Comparison of ENCODE assay signal across 36 cellular contexts in genomic region chr6:24215068-24215467, GRCh38.
"Had no signal": no experiment of that assay in that cellular context is flagged by ENCODE, and none has a peak within 500 bp of the region (broad histone marks: within the 10 kb centered on the region; RNA-seq: fewer than 3 reads in every experiment).

No MANE protein-coding gene starts in this region.

- H3K36me3 Mint-ChIP-seq: activated naive CD4-positive, alpha-beta T cell treated with anti-CD3 and anti-CD28 coated beads, Interleukin-2, amount 50 U/mL, for 24 hours; activated naive CD8-positive, alpha-beta T cell treated with anti-CD3 and anti-CD28 coated beads for 36 hours; T-cell had no signal

- ATAC-seq: activated CD4-positive, alpha-beta T cell treated with anti-CD3 and anti-CD28 coated beads for 36 hours; activated CD8-positive, alpha-beta T cell treated with anti-CD3 and anti-CD28 coated beads for 36 hours; activated naive CD8-positive, alpha-beta T cell treated with anti-CD3 and anti-CD28 coated beads, Interleukin-2, amount 50 U/mL, for 24 hours; body of pancreas; effector memory CD8-positive, alpha-beta T cell; foreskin keratinocyte; gastroesophageal sphincter; heart right ventricle; T-cell had no signal

- H3K4me3 Mint-ChIP-seq: activated CD4-positive, alpha-beta T cell treated with anti-CD3 and anti-CD28 coated beads for 36 hours; activated CD4-positive, alpha-beta T cell treated with anti-CD3 and anti-CD28 coated beads, Interleukin-2, amount 10 ng/mL, durations not matched to agents 7 days and 5 days; activated CD8-positive, alpha-beta T cell treated with anti-CD3 and anti-CD28 coated beads for 36 hours; activated naive CD4-positive, alpha-beta T cell treated with anti-CD3 and anti-CD28 coated beads for 36 hours; activated naive CD4-positive, alpha-beta T cell treated with anti-CD3 and anti-CD28 coated beads, Interleukin-2, amount 50 U/mL, for 24 hours; activated naive CD8-positive, alpha-beta T cell treated with anti-CD3 and anti-CD28 coated beads for 36 hours; activated naive CD8-positive, alpha-beta T cell treated with anti-CD3 and anti-CD28 coated beads, Interleukin-2, amount 50 U/mL, for 24 hours; activated T-helper 1 cell treated with anti-CD3 and anti-CD28 coated beads, Interleukin-12 subunit alpha, Interleukin-12 subunit beta, Interleukin-2, Interleukin-4 antibody, amounts not matched to agents 30 ng/mL and 10 ng/mL and 1 ng/mL, durations not matched to agents 14 hours and 24 hours and 36 hours; effector memory CD8-positive, alpha-beta T cell; T-cell; T-helper 1 cell treated with Interleukin-12 subunit alpha and Interleukin-12 subunit beta and Interleukin-4 antibody, amounts not matched to agents 30 μg/mL and 1 μg/mL, for 36 hours; T-helper 2 cell treated with Interferon-gamma antibody and Interleukin-4, amounts not matched to agents 5 μg/mL and 100 μg/mL, for 36 hours had no signal

- DNase-seq: activated CD4-positive, alpha-beta T cell treated with anti-CD3 and anti-CD28 coated beads for 36 hours; activated CD4-positive, alpha-beta T cell treated with anti-CD3 and anti-CD28 coated beads, Interleukin-2, amount 10 ng/mL, durations not matched to agents 7 days and 5 days; activated CD4-positive, alpha-beta T cell treated with anti-CD3 and anti-CD28 coated beads, Interleukin-2, amount 50 U/mL, for 48 hours; activated CD4-positive, CD25-positive, alpha-beta regulatory T cell; activated CD4-positive, CD25-positive, alpha-beta regulatory T cell treated with anti-CD3 and anti-CD28 coated beads, Interleukin-2, amount 50 U/mL, for 72 hours; activated CD8-positive, alpha-beta memory T cell treated with anti-CD3 and anti-CD28 coated beads for 24 hours; activated CD8-positive, alpha-beta memory T cell treated with anti-CD3 and anti-CD28 coated beads, Interleukin-2, amount 50 U/mL, for 4 hours; activated CD8-positive, alpha-beta T cell treated with anti-CD3 and anti-CD28 coated beads for 36 hours; activated effector memory CD4-positive, alpha-beta T cell treated with anti-CD3 and anti-CD28 coated beads, Interleukin-2, amount 50 U/mL, for 16 hours; activated naive CD4-positive, alpha-beta T cell treated with anti-CD3 and anti-CD28 coated beads for 36 hours; activated naive CD8-positive, alpha-beta T cell treated with anti-CD3 and anti-CD28 coated beads for 36 hours; activated naive CD8-positive, alpha-beta T cell treated with anti-CD3 and anti-CD28 coated beads, Interleukin-2, amount 50 U/mL, for 24 hours; activated T-cell treated with anti-CD3 and anti-CD28 coated beads, Interleukin-2, amount 50 U/mL, for 1 hour; activated T-cell treated with anti-CD3 and anti-CD28 coated beads, Interleukin-2, amount 50 U/mL, for 48 hours; adrenal gland; amygdala; aorta; body of pancreas; caudate nucleus; cortex of kidney; dermis blood vessel endothelial cell; effector CD4-positive, alpha-beta T cell; effector memory CD8-positive, alpha-beta T cell; erythroblast; foreskin keratinocyte; heart right ventricle; T-cell; T1000; WERI-Rb-1 had no signal

- H3K4me1 Mint-ChIP-seq: activated CD4-positive, alpha-beta T cell treated with anti-CD3 and anti-CD28 coated beads for 36 hours; activated CD4-positive, alpha-beta T cell treated with anti-CD3 and anti-CD28 coated beads, Interleukin-2, amount 10 ng/mL, durations not matched to agents 7 days and 5 days; activated naive CD4-positive, alpha-beta T cell treated with anti-CD3 and anti-CD28 coated beads, Interleukin-2, amount 50 U/mL, for 24 hours; activated naive CD8-positive, alpha-beta T cell treated with anti-CD3 and anti-CD28 coated beads for 36 hours; activated naive CD8-positive, alpha-beta T cell treated with anti-CD3 and anti-CD28 coated beads, Interleukin-2, amount 50 U/mL, for 24 hours; T-cell had no signal

- H3K27ac Mint-ChIP-seq: activated CD4-positive, alpha-beta T cell treated with anti-CD3 and anti-CD28 coated beads for 36 hours; activated CD4-positive, alpha-beta T cell treated with anti-CD3 and anti-CD28 coated beads, Interleukin-2, amount 10 ng/mL, durations not matched to agents 7 days and 5 days; activated CD8-positive, alpha-beta T cell treated with anti-CD3 and anti-CD28 coated beads for 36 hours; activated naive CD4-positive, alpha-beta T cell treated with anti-CD3 and anti-CD28 coated beads for 36 hours; activated naive CD4-positive, alpha-beta T cell treated with anti-CD3 and anti-CD28 coated beads, Interleukin-2, amount 50 U/mL, for 24 hours; activated naive CD8-positive, alpha-beta T cell treated with anti-CD3 and anti-CD28 coated beads for 36 hours; activated naive CD8-positive, alpha-beta T cell treated with anti-CD3 and anti-CD28 coated beads, Interleukin-2, amount 50 U/mL, for 24 hours; activated T-helper 1 cell treated with anti-CD3 and anti-CD28 coated beads, Interleukin-12 subunit alpha, Interleukin-12 subunit beta, Interleukin-2, Interleukin-4 antibody, amounts not matched to agents 30 ng/mL and 10 ng/mL and 1 ng/mL, durations not matched to agents 14 hours and 24 hours and 36 hours; activated T-helper 2 cell treated with anti-CD3 and anti-CD28 coated beads, Interferon-gamma antibody, Interleukin-2, Interleukin-4, amounts not matched to agents 10 μg/mL and 5 μg/mL and 100 μg/mL, durations not matched to agents 14 hours and 24 hours and 36 hours; effector memory CD8-positive, alpha-beta T cell; T-cell; T-helper 1 cell treated with Interleukin-12 subunit alpha and Interleukin-12 subunit beta and Interleukin-4 antibody, amounts not matched to agents 30 μg/mL and 1 μg/mL, for 36 hours; T-helper 2 cell treated with Interferon-gamma antibody and Interleukin-4, amounts not matched to agents 5 μg/mL and 100 μg/mL, for 36 hours had no signal

- H3K27me3 Mint-ChIP-seq: activated naive CD4-positive, alpha-beta T cell treated with anti-CD3 and anti-CD28 coated beads, Interleukin-2, amount 50 U/mL, for 24 hours; activated naive CD8-positive, alpha-beta T cell treated with anti-CD3 and anti-CD28 coated beads for 36 hours had no signal

- H3K9me3 Mint-ChIP-seq: activated CD4-positive, alpha-beta T cell treated with anti-CD3 and anti-CD28 coated beads, Interleukin-2, amount 10 ng/mL, durations not matched to agents 7 days and 5 days; activated CD8-positive, alpha-beta T cell treated with anti-CD3 and anti-CD28 coated beads for 36 hours; activated naive CD4-positive, alpha-beta T cell treated with anti-CD3 and anti-CD28 coated beads for 36 hours; activated naive CD4-positive, alpha-beta T cell treated with anti-CD3 and anti-CD28 coated beads, Interleukin-2, amount 50 U/mL, for 24 hours; activated naive CD8-positive, alpha-beta T cell treated with anti-CD3 and anti-CD28 coated beads for 36 hours; activated naive CD8-positive, alpha-beta T cell treated with anti-CD3 and anti-CD28 coated beads, Interleukin-2, amount 50 U/mL, for 24 hours; activated T-helper 1 cell treated with anti-CD3 and anti-CD28 coated beads, Interleukin-12 subunit alpha, Interleukin-12 subunit beta, Interleukin-2, Interleukin-4 antibody, amounts not matched to agents 30 ng/mL and 10 ng/mL and 1 ng/mL, durations not matched to agents 14 hours and 24 hours and 36 hours; activated T-helper 2 cell treated with anti-CD3 and anti-CD28 coated beads, Interferon-gamma antibody, Interleukin-2, Interleukin-4, amounts not matched to agents 10 μg/mL and 5 μg/mL and 100 μg/mL, durations not matched to agents 14 hours and 24 hours and 36 hours; effector memory CD8-positive, alpha-beta T cell; T-cell; T-helper 1 cell treated with Interleukin-12 subunit alpha and Interleukin-12 subunit beta and Interleukin-4 antibody, amounts not matched to agents 30 μg/mL and 1 μg/mL, for 36 hours; T-helper 2 cell treated with Interferon-gamma antibody and Interleukin-4, amounts not matched to agents 5 μg/mL and 100 μg/mL, for 36 hours had no signal

- H3K9me3 ChIP-seq: adrenal gland, body of pancreas, esophagus muscularis mucosa, gastroesophageal sphincter, heart right ventricle had no signal
